32 cellular contexts compared by ENCODE assay signal in genomic region chr5:147998704-147999103, GRCh38.
"Had no signal": no experiment of that assay in that cellular context is flagged by ENCODE, and none has a peak within 500 bp of the region (broad histone marks: within the 10 kb centered on the region; RNA-seq: fewer than 3 reads in every experiment).

No MANE protein-coding gene starts in this region.

- H3K27me3 ChIP-seq: brain microvascular endothelial cell, SJCRH30 had no signal

- H3K4me3 ChIP-seq: SJCRH30, SK-N-MC had no signal

- H3K4me2 ChIP-seq: KMS-11 had no signal

- H3K36me3 ChIP-seq: brain microvascular endothelial cell, SJCRH30, WERI-Rb-1 had no signal

- H3K27ac ChIP-seq: brain microvascular endothelial cell, KMS-11, SJCRH30, SK-N-MC, WERI-Rb-1 had no signal

- H3K4me1 Mint-ChIP-seq: activated CD4-positive, alpha-beta T cell treated with anti-CD3 and anti-CD28 coated beads, Interleukin-2, amount 10 ng/mL, durations not matched to agents 24 days and 14 days; activated naive CD8-positive, alpha-beta T cell treated with anti-CD3 and anti-CD28 coated beads for 36 hours; activated T-helper 17 cell treated with anti-CD3 and anti-CD28 coated beads, Interleukin-2, amount 50 U/mL, for 72 hours; central memory CD8-positive, alpha-beta T cell had no signal

- H3K4me1 ChIP-seq: SJCRH30 had no signal

- H3K9ac ChIP-seq: KMS-11 had no signal

- H3K4me3 Mint-ChIP-seq: activated CD4-positive, alpha-beta T cell treated with anti-CD3 and anti-CD28 coated beads, Interleukin-2, amount 10 ng/mL, durations not matched to agents 24 days and 14 days; activated CD8-positive, alpha-beta T cell treated with anti-CD3 and anti-CD28 coated beads for 36 hours; activated naive CD8-positive, alpha-beta T cell treated with anti-CD3 and anti-CD28 coated beads for 36 hours; activated T-cell treated with anti-CD3 and anti-CD28 coated beads, Interleukin-2, amount 50 U/mL, for 72 hours; activated T-helper 17 cell treated with anti-CD3 and anti-CD28 coated beads, Interleukin-2, amount 50 U/mL, for 72 hours; central memory CD8-positive, alpha-beta T cell had no signal

- H3K36me3 Mint-ChIP-seq: activated naive CD8-positive, alpha-beta T cell treated with anti-CD3 and anti-CD28 coated beads for 36 hours had no signal

- H3K27ac Mint-ChIP-seq: activated CD4-positive, alpha-beta T cell treated with anti-CD3 and anti-CD28 coated beads, Interleukin-2, amount 10 ng/mL, durations not matched to agents 24 days and 14 days; activated CD8-positive, alpha-beta T cell treated with anti-CD3 and anti-CD28 coated beads for 36 hours; activated naive CD8-positive, alpha-beta T cell treated with anti-CD3 and anti-CD28 coated beads for 36 hours; activated T-cell treated with anti-CD3 and anti-CD28 coated beads, Interleukin-2, amount 50 U/mL, for 72 hours; activated T-helper 17 cell treated with anti-CD3 and anti-CD28 coated beads, Interleukin-2, amount 50 U/mL, for 72 hours had no signal

- H3K27me3 Mint-ChIP-seq: activated CD4-positive, alpha-beta T cell treated with anti-CD3 and anti-CD28 coated beads, Interleukin-2, amount 10 ng/mL, durations not matched to agents 24 days and 14 days; activated naive CD8-positive, alpha-beta T cell treated with anti-CD3 and anti-CD28 coated beads for 36 hours; central memory CD8-positive, alpha-beta T cell had no signal

- ATAC-seq: activated CD8-positive, alpha-beta T cell treated with anti-CD3 and anti-CD28 coated beads for 36 hours; activated T-cell treated with anti-CD3 and anti-CD28 coated beads, Interleukin-2, amount 50 U/mL, for 72 hours; activated T-helper 17 cell treated with anti-CD3 and anti-CD28 coated beads, Interleukin-2, amount 50 U/mL, for 72 hours had no signal

- DNase-seq: activated CD4-positive, alpha-beta T cell treated with anti-CD3 and anti-CD28 coated beads, Interleukin-2, amount 10 ng/mL, durations not matched to agents 24 days and 14 days; activated CD4-positive, alpha-beta T cell treated with anti-CD3 and anti-CD28 coated beads, Interleukin-2, amount 50 U/mL, for 4 hours; activated CD8-positive, alpha-beta T cell treated with anti-CD3 and anti-CD28 coated beads for 36 hours; activated effector memory CD4-positive, alpha-beta T cell treated with anti-CD3 and anti-CD28 coated beads, Interleukin-2, amount 50 U/mL, for 16 hours; activated naive CD4-positive, alpha-beta T cell; activated naive CD4-positive, alpha-beta T cell treated with anti-CD3 and anti-CD28 coated beads, Interleukin-2, amount 50 U/mL, for 16 hours; activated naive CD8-positive, alpha-beta T cell treated with anti-CD3 and anti-CD28 coated beads for 36 hours; activated T-cell treated with anti-CD3 and anti-CD28 coated beads, Interleukin-2, amount 50 U/mL, for 1 hour; activated T-cell treated with anti-CD3 and anti-CD28 coated beads, Interleukin-2, amount 50 U/mL, for 72 hours; amniotic stem cell; aorta; brain microvascular endothelial cell; NCI-H1092 treated with DMSO at 0.1 percent for 48 hours; NCI-H1417; NCI-H146; NCI-H187 treated with DMSO at 0.1 percent for 48 hours; NCI-H2081; NCI-H2171 treated with DMSO at 0.1 percent for 48 hours; NCI-H2227 treated with DMSO at 0.1 percent for 48 hours; NCI-H446 treated with DMSO at 0.1 percent for 48 hours; NCI-H524; NCI-H69; NCI-H82; NK-92 treated with Interleukin-12 subunit alpha and Interleukin-12 subunit beta, amount 100 ng/mL, for 24 hours; SHP77; SJCRH30; T1000; WERI-Rb-1 had no signal
